15 cellular contexts compared by ENCODE assay signal in the genomic region with DNA sequence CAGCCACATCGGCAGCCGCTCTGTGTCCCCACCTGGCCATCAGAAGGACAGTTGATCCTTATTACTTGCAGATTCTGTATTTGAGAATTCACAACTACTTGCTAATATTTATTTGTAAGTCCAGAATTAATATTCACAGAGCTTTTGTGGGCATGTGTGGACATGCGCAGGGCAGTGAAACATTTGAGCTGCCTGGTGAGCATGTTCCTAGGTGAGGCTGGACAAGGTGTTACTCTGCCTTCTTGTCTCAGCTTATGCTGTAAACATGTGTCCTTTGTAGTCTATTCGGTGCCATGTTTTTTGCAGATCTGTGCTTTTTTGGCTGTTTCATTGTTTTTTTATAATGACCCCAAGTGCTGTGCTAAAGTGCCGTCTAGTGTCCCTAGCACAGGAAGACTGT. TPM values are rescaled to one million over a fixed set of nuclear protein-coding genes. Genes with fewer than 3 reads are reported as not detected.
DNase-seq lines count a peak whose midpoint lies in the region; ATAC-seq and TF ChIP-seq lines count a peak whose summit lies in the region.
"Had no signal": no experiment of that assay in that cellular context is flagged by ENCODE, and none has a peak within 500 bp of the region (broad histone marks: within the 10 kb centered on the region; RNA-seq: fewer than 3 reads in every experiment).

No MANE protein-coding gene starts in this region.

- CTCF ChIA-PET in mammary epithelial cell (lab: Charles Lee; ENCODE audit: low non-redundant PET) = no interaction called here

- DNase-seq in HFFc6 (no peak), mammary epithelial cell (peak; percentile 46), trophoblast cell (no peak), NCI-H82 treated with DMSO at 0.1 percent for 48 hours (lab: John Stamatoyannopoulos, UW; ENCODE audit: unreplicated experiment) (no peak), osteoblast (ENCODE audit: insufficient read length, low spot score, missing footprints) (no peak), NCI-H510A treated with DMSO at 0.1 percent for 48 hours (lab: John Stamatoyannopoulos, UW) (no peak)
- DNase-seq: 8988T; AML-193; Caco-2; CD8-positive, alpha-beta memory T cell; DND-41; GDM1; HCEC 1CT had no signal

- no peak overlapping the region for H4K12ac ChIP-seq in trophoblast cell (ENCODE audit: low read depth, low read length)

- no peak overlapping the region for H3K23ac ChIP-seq in trophoblast cell (ENCODE audit: low read length)

- peaks cover 24% of the 10 kb centered on the region for H3K36me3 Mint-ChIP-seq in HFFc6 (ENCODE audit: low read depth)

- dilution Hi-C loops in mammary epithelial cell (cut with HindIII; ENCODE audit: low sequenced_read_pairs) = no loop called here

- no peaks in the 10 kb centered on the region; the same call in 1 of the 2 replicates for H3K27me3 Mint-ChIP-seq in HFFc6 (ENCODE audit: insufficient read depth)
- H3K27me3 Mint-ChIP-seq: CD8-positive, alpha-beta memory T cell had no signal

- H3K4me2 ChIP-seq in mammary epithelial cell (ENCODE audit: insufficient read depth, low read depth, low read length) = peak overlapping the region; percentile 24
- H3K4me2 ChIP-seq in trophoblast cell (ENCODE audit: low read length) = no peak overlapping the region
- H3K4me2 ChIP-seq in osteoblast (ENCODE audit: insufficient read depth, low read length) = no peak overlapping the region
- H3K4me2 ChIP-seq: BLaER1 had no signal

- H3K4ac ChIP-seq in trophoblast cell (ENCODE audit: low read depth, low read length) = no peak overlapping the region

- peak overlapping the region; percentile 20; the same call in 1 of the 2 replicates for H3K27ac Mint-ChIP-seq in HFFc6

- H4K8ac ChIP-seq in trophoblast cell (ENCODE audit: low read depth, low read length) = peak overlapping the region; percentile 16

- H3K4me3 Mint-ChIP-seq in HFFc6 = no peak overlapping the region
- H3K4me3 Mint-ChIP-seq: CD8-positive, alpha-beta memory T cell had no signal

- H3K9ac ChIP-seq in mammary epithelial cell (ENCODE audit: insufficient read depth, low read length) (no peak overlapping the region), trophoblast cell (ENCODE audit: low read length) (no peak overlapping the region)
- H3K9ac ChIP-seq: BLaER1 had no signal

- H3K9me3 Mint-ChIP-seq in HFFc6 = no peaks in the 10 kb centered on the region
- H3K9me3 Mint-ChIP-seq: CD8-positive, alpha-beta memory T cell had no signal

- no TSS peak for BruUV-seq in mammary epithelial cell (replicated peaks; lab: Mats Ljungman, UMichigan)

- H3K4me3 ChIP-seq in mammary epithelial cell (replicated peaks in 1 of 3; ENCODE audit: insufficient read depth in 1 of 3, low read depth in 2 of 3, low read length in 3 of 3) (no peak overlapping the region), trophoblast cell (ENCODE audit: low read depth, low read length) (no peak overlapping the region), osteoblast (ENCODE audit: insufficient read depth, low read length) (no peak overlapping the region)
- H3K4me3 ChIP-seq: BLaER1 had no signal

- H3K79me2 ChIP-seq in mammary epithelial cell (ENCODE audit: insufficient read depth, low read length) (no peaks in the 10 kb centered on the region), trophoblast cell (ENCODE audit: control insufficient read depth, insufficient read depth, low read length, poor library complexity) (no peaks in the 10 kb centered on the region), osteoblast (ENCODE audit: insufficient read depth, low read length) (no peaks in the 10 kb centered on the region)

- H3K4me1 Mint-ChIP-seq in HFFc6 (ENCODE audit: low read depth) = peaks cover 11% of the 10 kb centered on the region
- H3K4me1 Mint-ChIP-seq: CD8-positive, alpha-beta memory T cell had no signal

- no peaks in the 10 kb centered on the region for H4K20me1 ChIP-seq in mammary epithelial cell (ENCODE audit: insufficient read depth, low read length)
- H4K20me1 ChIP-seq in osteoblast (ENCODE audit: insufficient read depth, low read length) = no peaks in the 10 kb centered on the region
- H4K20me1 ChIP-seq: BLaER1 had no signal

- H2BK120ac ChIP-seq in trophoblast cell (ENCODE audit: insufficient read depth, low read length, poor library complexity) = peak overlapping the region; percentile 52

- H3K4me1 ChIP-seq in mammary epithelial cell (ENCODE audit: insufficient read depth, low read length) = peaks cover 8% of the 10 kb centered on the region
- H3K4me1 ChIP-seq in trophoblast cell (ENCODE audit: control insufficient read depth in 1 of 2, insufficient read depth in 2 of 2, low read length in 2 of 2) = peaks cover 5 to 8% of the 10 kb centered on the region in 2 experiments
- H3K4me1 ChIP-seq in osteoblast (ENCODE audit: insufficient read depth, low read length) = peaks cover under 1% of the 10 kb centered on the region
- H3K4me1 ChIP-seq: Caco-2 had no signal

- peak overlapping the region; percentile 43 for H4K91ac ChIP-seq in trophoblast cell (ENCODE audit: low read depth, low read length)

- H3K9me3 ChIP-seq in mammary epithelial cell (replicated peaks; ENCODE audit: insufficient read depth, low read length) (no peaks in the 10 kb centered on the region), trophoblast cell (ENCODE audit: insufficient read depth, low read depth, low read length) (no peaks in the 10 kb centered on the region), osteoblast (ENCODE audit: low read depth, low read length) (no peaks in the 10 kb centered on the region)
- H3K9me3 ChIP-seq: BLaER1, Caco-2 had no signal

- no peaks in the 10 kb centered on the region for H3K36me3 ChIP-seq in mammary epithelial cell (ENCODE audit: insufficient read depth, low read length)
- peaks cover 0 to 2% of the 10 kb centered on the region in 2 experiments for H3K36me3 ChIP-seq in trophoblast cell (ENCODE audit: control insufficient read depth in 1 of 2, insufficient read depth in 2 of 2, low read length in 2 of 2)
- peaks cover 10% of the 10 kb centered on the region for H3K36me3 ChIP-seq in osteoblast (ENCODE audit: insufficient read depth, low read length)

- H2BK12ac ChIP-seq in trophoblast cell (ENCODE audit: low read length) = no peak overlapping the region

- no peak overlapping the region for H3K18ac ChIP-seq in trophoblast cell (ENCODE audit: low read length)

- intact Hi-C loops in mammary epithelial cell (cut with micrococcal nuclease) = no loop called here

- H2BK5ac ChIP-seq in trophoblast cell (ENCODE audit: low read depth, low read length, poor library complexity) = no peak overlapping the region

- peak overlapping the region; percentile 29 for H3K14ac ChIP-seq in trophoblast cell (ENCODE audit: low read length)

- ATAC-seq in esophagus mucosa = peak; percentile 70

- no peak for TF ChIP-seq CTCF in HFFc6 (IDR thresholded peaks at IDR 0.05)
- no peak for TF ChIP-seq CTCF in mammary epithelial cell (conservative IDR thresholded peaks at IDR 0.05 in 1 of 2, IDR thresholded peaks at IDR 0.05 in 1 of 2; ENCODE audit: extremely low read depth in 1 of 2, insufficient read depth in 1 of 2, low read depth in 1 of 2, low read length in 2 of 2)
- TF ChIP-seq CTCF in osteoblast (IDR thresholded peaks at IDR 0.05; ENCODE audit: extremely low read depth, low read depth, low read length) = no peak

- no peaks in the 10 kb centered on the region for H3K27me3 ChIP-seq in mammary epithelial cell (ENCODE audit: insufficient read depth, low read length)
- no peaks in the 10 kb centered on the region for H3K27me3 ChIP-seq in trophoblast cell (ENCODE audit: insufficient read depth, low read length)
- H3K27me3 ChIP-seq in osteoblast (ENCODE audit: insufficient read depth, low read length) = no peaks in the 10 kb centered on the region
- H3K27me3 ChIP-seq: BLaER1 had no signal

- no peak overlapping the region for H3K27ac ChIP-seq in mammary epithelial cell (ENCODE audit: insufficient read depth, low read depth, low read length)
- H3K27ac ChIP-seq in trophoblast cell (ENCODE audit: low read depth, low read length) = no peak overlapping the region
- no peak overlapping the region for H3K27ac ChIP-seq in osteoblast (ENCODE audit: low read depth, low read length)
- H3K27ac ChIP-seq: BLaER1 had no signal

- H2AK5ac ChIP-seq in trophoblast cell (ENCODE audit: low read length) = no peak overlapping the region

- in situ Hi-C loops in mammary epithelial cell (cut with MboI; ENCODE audit: low sequenced_read_pairs in 2 of 2) = no loop called here

- H2AFZ ChIP-seq in mammary epithelial cell (ENCODE audit: low read depth, low read length) (peak overlapping the region; percentile 26), trophoblast cell (ENCODE audit: insufficient read depth, low read length, poor library complexity) (no peak overlapping the region), osteoblast (ENCODE audit: low read length) (no peak overlapping the region)

- no peaks in the 10 kb centered on the region for H3K79me1 ChIP-seq in trophoblast cell (ENCODE audit: low read length)

- 85% methylated on average over 5 of the region's 5 CpGs for WGBS in mammary epithelial cell (ENCODE audit: low coverage, missing lambda C conversion rate)
- WGBS in trophoblast cell (ENCODE audit: extremely low coverage, insufficient coverage, insufficient read length) = no CpG with 5 or more reads among the region's 5 CpGs

RNA-seq across cellular contexts. Expression of gene FAH, which starts 15.6 kb away (rescaled TPM):
- 10 to 100 TPM; 51.1 to 75.4 (median 61.1) TPM for total RNA-seq in HFFc6 (2021; fragmentation: NEBNext Ultra II Directional; extraction: Animal tissue kit (Norgen Biotek cat#: 25700))
- total RNA-seq in mammary epithelial cell (10 to 100 TPM; 21.2 to 30.8 TPM), esophagus mucosa (14.6 TPM), osteoblast (17.7 and 21.2 TPM in 2 replicates)
- polyA plus RNA-seq in mammary epithelial cell = 34.0 TPM
- 55.0 TPM for polyA minus RNA-seq in mammary epithelial cell
- polyA plus RNA-seq in trophoblast cell (2013) = 9.9 and 10.3 TPM in 2 replicates
